1 cellular context compared by ENCODE assay signal in genomic region chr1:906532-907420, GRCh38.
A peak's percentile ranks its signal among the peaks of the same experiment; 100 is the strongest.
TF ChIP-seq lines count a peak whose summit lies in the region.

No MANE protein-coding gene starts in this region.

TF ChIP-seq in HepG2, 621 proteins besides CTCF, POLR2A, EP300 and RAD21:
- TF ChIP-seq ZFP91 (CRISPR knock-in tag; IDR thresholded peaks at IDR 0.05; ENCODE audit: borderline replicate concordance) = peak; percentile 91
- no peak for TF ChIP-seq RFX1 (IDR thresholded peaks at IDR 0.05)
